ENCODE assay signal across 20 cellular contexts in the genomic region with DNA sequence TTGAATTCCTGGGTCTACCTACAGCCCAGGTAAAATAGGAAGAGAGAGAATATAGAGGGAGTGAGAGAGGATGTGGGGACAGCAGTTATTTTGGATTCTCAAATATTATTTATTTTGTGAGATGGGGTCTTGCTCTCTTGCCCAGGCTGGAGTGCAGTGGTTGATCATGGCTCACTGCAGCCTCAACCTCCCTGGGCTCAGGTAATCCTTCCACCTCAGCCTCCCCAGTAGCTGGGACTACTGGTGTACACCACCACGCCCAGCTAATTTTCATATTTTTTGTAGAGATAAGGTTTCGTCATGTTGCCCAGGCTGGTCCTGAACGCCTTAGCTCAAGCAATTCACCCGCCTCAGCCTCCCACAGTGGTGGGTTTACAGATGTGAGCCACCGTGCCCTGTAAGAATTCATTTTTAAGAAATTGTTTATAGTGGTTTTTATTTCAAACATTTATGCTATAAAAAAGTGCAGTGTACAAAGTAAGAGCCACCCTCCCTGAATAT.
"Had no signal": no experiment of that assay in that cellular context is flagged by ENCODE, and none has a peak within 500 bp of the region (broad histone marks: within the 10 kb centered on the region; RNA-seq: fewer than 3 reads in every experiment).

No MANE protein-coding gene starts in this region.

- H3K27me3 ChIP-seq: pancreas, right atrium auricular region, thyroid gland had no signal

- H3K36me3 ChIP-seq: left ventricle myocardium inferior, pancreas, right atrium auricular region, thyroid gland had no signal

- DNase-seq: activated CD4-positive, alpha-beta T cell treated with anti-CD3 and anti-CD28 coated beads for 1 hour; activated CD4-positive, alpha-beta T cell treated with anti-CD3 and anti-CD28 coated beads, Interleukin-2, amount 50 U/mL, for 1 hour; activated CD8-positive, alpha-beta T cell treated with anti-CD3 and anti-CD28 coated beads, Interleukin-2, amount 10 ng/mL, durations not matched to agents 7 days and 5 days; activated gamma-delta T cell; caudate nucleus; dermis blood vessel endothelial cell; effector memory CD4-positive, alpha-beta T cell; left ventricle myocardium inferior; psoas muscle; stimulated activated CD4-positive, alpha-beta T cell treated with anti-CD3 and anti-CD28 coated beads, Interleukin-4, amount 100 ng/mL, for 4 hours; stimulated activated naive CD8-positive, alpha-beta T cell treated with anti-CD3 and anti-CD28 coated beads, Interleukin-15, Interleukin-2, amounts not matched to agents 100 U/mL and 50 U/mL, for 24 hours; T-helper 2 cell; thyroid gland had no signal

- H3K4me3 ChIP-seq: left ventricle myocardium inferior, pancreas, psoas muscle, right atrium auricular region, thyroid gland had no signal

- H3K4me3 Mint-ChIP-seq: activated CD8-positive, alpha-beta T cell treated with anti-CD3 and anti-CD28 coated beads, Interleukin-2, amount 10 ng/mL, durations not matched to agents 7 days and 5 days; activated T-helper 1 cell treated with anti-CD3 and anti-CD28 coated beads, Interleukin-12 subunit alpha, Interleukin-12 subunit beta, Interleukin-2, Interleukin-4 antibody, amounts not matched to agents 30 ng/mL and 10 ng/mL and 1 ng/mL, durations not matched to agents 14 hours and 24 hours and 36 hours; brain; mesothelial cell of epicardium; nephron had no signal

- H3K27ac Mint-ChIP-seq: activated CD8-positive, alpha-beta T cell treated with anti-CD3 and anti-CD28 coated beads, Interleukin-2, amount 10 ng/mL, durations not matched to agents 7 days and 5 days; activated T-helper 1 cell treated with anti-CD3 and anti-CD28 coated beads, Interleukin-12 subunit alpha, Interleukin-12 subunit beta, Interleukin-2, Interleukin-4 antibody, amounts not matched to agents 30 ng/mL and 10 ng/mL and 1 ng/mL, durations not matched to agents 14 hours and 24 hours and 36 hours; mesothelial cell of epicardium; nephron had no signal

- H3K27ac ChIP-seq: left ventricle myocardium inferior, pancreas, psoas muscle, right atrium auricular region had no signal

- H3K9me3 ChIP-seq: left ventricle myocardium inferior, pancreas, psoas muscle, right atrium auricular region, thyroid gland had no signal

- H3K36me3 Mint-ChIP-seq: activated naive CD4-positive, alpha-beta T cell treated with anti-CD3 and anti-CD28 coated beads, Interleukin-2, amount 50 U/mL, for 72 hours; brain; mesothelial cell of epicardium had no signal

- ATAC-seq: activated CD8-positive, alpha-beta T cell treated with anti-CD3 and anti-CD28 coated beads, Interleukin-2, amount 10 ng/mL, durations not matched to agents 7 days and 5 days; activated naive CD4-positive, alpha-beta T cell treated with anti-CD3 and anti-CD28 coated beads, Interleukin-2, amount 50 U/mL, for 72 hours; psoas muscle; stimulated activated naive CD8-positive, alpha-beta T cell treated with anti-CD3 and anti-CD28 coated beads, Interleukin-15, Interleukin-2, amounts not matched to agents 100 U/mL and 50 U/mL, for 24 hours had no signal

- H3K9me3 Mint-ChIP-seq: activated naive CD4-positive, alpha-beta T cell treated with anti-CD3 and anti-CD28 coated beads, Interleukin-2, amount 50 U/mL, for 72 hours; activated T-helper 1 cell treated with anti-CD3 and anti-CD28 coated beads, Interleukin-12 subunit alpha, Interleukin-12 subunit beta, Interleukin-2, Interleukin-4 antibody, amounts not matched to agents 30 ng/mL and 10 ng/mL and 1 ng/mL, durations not matched to agents 14 hours and 24 hours and 36 hours; brain; mesothelial cell of epicardium; nephron had no signal

- H3K4me1 ChIP-seq: pancreas, psoas muscle, right atrium auricular region had no signal
